1 cellular context compared by ENCODE assay signal in the genomic region with DNA sequence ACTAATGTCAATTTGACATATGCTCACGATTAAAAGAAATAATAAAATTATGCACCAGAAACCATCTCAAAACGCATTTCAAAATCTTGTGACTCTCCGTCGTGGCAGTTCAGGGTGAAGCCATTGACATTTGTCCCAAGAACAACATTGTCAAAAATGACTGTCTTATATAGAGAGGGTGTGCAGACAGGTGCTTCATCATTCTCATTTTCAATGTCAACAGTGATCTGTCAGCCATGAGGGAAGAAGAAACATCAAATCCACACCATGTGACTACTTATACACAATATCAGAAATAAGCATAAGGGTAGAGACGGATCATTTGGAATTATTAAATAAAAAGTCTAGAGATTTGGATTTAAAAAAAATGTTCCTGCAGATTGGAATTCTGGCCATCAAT.
TF ChIP-seq lines count a peak whose summit lies in the region.

No MANE protein-coding gene starts in this region.

TF ChIP-seq in K562, 482 proteins besides CTCF, POLR2A, EP300 and RAD21 (continued from another document):
- TF ChIP-seq NEUROD1 (IDR thresholded peaks at IDR 0.05; ENCODE audit: borderline replicate concordance, low read depth, low read length, partially characterized antibody) (no peak), SRSF7 (optimal IDR thresholded peaks at IDR 0.05; ENCODE audit: low read depth, low read length) (no peak)
